Comparison of ENCODE assay signal across 25 cellular contexts in genomic region chr6:129084406-129084805, GRCh38.
DNase-seq lines count a peak whose midpoint lies in the region; ATAC-seq, FAIRE-seq and TF ChIP-seq lines count a peak whose summit lies in the region.
"Had no signal": no experiment of that assay in that cellular context is flagged by ENCODE, and none has a peak within 500 bp of the region (broad histone marks: within the 10 kb centered on the region; RNA-seq: fewer than 3 reads in every experiment).

No MANE protein-coding gene starts in this region.

- H3K9me3 ChIP-seq in IMR-90 (ENCODE audit: control insufficient read depth, insufficient read depth, low read length) (no peaks in the 10 kb centered on the region), astrocyte (ENCODE audit: insufficient read depth, low read depth, low read length) (no peaks in the 10 kb centered on the region)
- H3K9me3 ChIP-seq: BE2C, HAP-1 had no signal

- no peak overlapping the region for H2BK5ac ChIP-seq in IMR-90 (ENCODE audit: low read depth, low read length, poor library complexity, severe bottlenecking)

- H3K27ac ChIP-seq in IMR-90 (ENCODE audit: insufficient read depth, low read length) (no peak overlapping the region), astrocyte (ENCODE audit: low read depth, low read length) (no peak overlapping the region)
- H3K27ac ChIP-seq: 22Rv1; BLaER1 treated with 17β-estradiol and CSF1 and Interleukin-3, amounts not matched to agents 10 nM and 100 nM had no signal

- H3K4me3 Mint-ChIP-seq in astrocyte (ENCODE audit: unreplicated experiment), result no peak overlapping the region
- no peak overlapping the region for H3K4me3 Mint-ChIP-seq in stimulated activated naive B cell treated with anti-CD40 and anti-IgM and Interleukin-4, amounts not matched to agents 10 μg/mL and 1 μg/mL and 100 μg/mL, for 72 hours
- H3K4me3 Mint-ChIP-seq: CD14-positive monocyte; CD4-positive, alpha-beta T cell; CD8-positive, alpha-beta memory T cell had no signal

- no peaks in the 10 kb centered on the region for H3K9me1 ChIP-seq in IMR-90 (ENCODE audit: insufficient read depth, low read length)

- no peak overlapping the region for H3K4ac ChIP-seq in IMR-90 (ENCODE audit: low read depth, low read length)

- no peaks in the 10 kb centered on the region for H3K27me3 Mint-ChIP-seq in astrocyte (ENCODE audit: low read depth, unreplicated experiment)
- H3K27me3 Mint-ChIP-seq in stimulated activated naive B cell treated with anti-CD40 and anti-IgM and Interleukin-4, amounts not matched to agents 10 μg/mL and 1 μg/mL and 100 μg/mL, for 72 hours, result no peaks in the 10 kb centered on the region
- H3K27me3 Mint-ChIP-seq: CD4-positive, alpha-beta T cell; CD8-positive, alpha-beta memory T cell had no signal

- no peaks in the 10 kb centered on the region for H3K79me1 ChIP-seq in IMR-90 (ENCODE audit: low read depth in 1 of 2, low read length in 2 of 2)

- no peak overlapping the region for H3K56ac ChIP-seq in IMR-90 (ENCODE audit: extremely low read depth, insufficient read depth, low read length)

- no TSS peak for BruUV-seq in IMR-90 (replicated peaks; lab: Mats Ljungman, UMichigan)

- no peak for TF ChIP-seq POLR2A in IMR-90 (IDR thresholded peaks at IDR 0.05; ENCODE audit: low read depth, low read length)

- dilution Hi-C loops in IMR-90 (cut with HindIII; ENCODE audit: low sequenced_read_pairs, unreplicated experiment), result no loop called here

- no peaks in the 10 kb centered on the region for H3K79me2 ChIP-seq in astrocyte (ENCODE audit: insufficient read depth, low read length)

- peaks cover 2% of the 10 kb centered on the region for H3K9me3 Mint-ChIP-seq in astrocyte (ENCODE audit: unreplicated experiment)
- H3K9me3 Mint-ChIP-seq in stimulated activated naive B cell treated with anti-CD40 and anti-IgM and Interleukin-4, amounts not matched to agents 10 μg/mL and 1 μg/mL and 100 μg/mL, for 72 hours, result peaks cover 0 to 2% of the 10 kb centered on the region in 2 donors
- H3K9me3 Mint-ChIP-seq: CD4-positive, alpha-beta T cell had no signal

- TF ChIP-seq RAD21 in IMR-90 (IDR thresholded peaks at IDR 0.05; ENCODE audit: low read length), result no peak

- H3K4me1 ChIP-seq in IMR-90 (ENCODE audit: control insufficient read depth, insufficient read depth, low read length) (no peaks in the 10 kb centered on the region), astrocyte (ENCODE audit: insufficient read depth, low read length) (no peaks in the 10 kb centered on the region)
- H3K4me1 ChIP-seq: BE2C; BLaER1 treated with 17β-estradiol and CSF1 and Interleukin-3, amounts not matched to agents 10 nM and 100 nM; HAP-1 had no signal

- POLR2A ChIA-PET in IMR-90 (lab: Charles Lee; ENCODE audit: unreplicated experiment), result no interaction called here

- no peak overlapping the region for H2BK20ac ChIP-seq in IMR-90 (ENCODE audit: low read depth, low read length)

- intact Hi-C loops in Right ventricle myocardium inferior (cut with DNase I) (no loop called here), left cardiac atrium (cut with DNase I) (no loop called here), IMR-90 (cut with micrococcal nuclease) (no loop called here)

- ATAC-seq in Right ventricle myocardium inferior, result peak; percentile 13
- no peak for ATAC-seq in left cardiac atrium
- no peak for ATAC-seq in IMR-90 (ENCODE audit: low read depth)
- ATAC-seq in stimulated activated naive B cell treated with anti-CD40 and anti-IgM and Interleukin-4, amounts not matched to agents 10 μg/mL and 1 μg/mL and 100 μg/mL, for 72 hours (replicated peaks), result no peak

- no peak overlapping the region for H3K18ac ChIP-seq in IMR-90 (ENCODE audit: low read depth, low read length)

- H2AK5ac ChIP-seq in IMR-90 (ENCODE audit: low read depth, low read length), result no peak overlapping the region

- H2BK120ac ChIP-seq in IMR-90 (ENCODE audit: low read depth, low read length), result no peak overlapping the region

- H3K4me3 ChIP-seq in IMR-90 (ENCODE audit: insufficient read depth, low read depth, low read length), result no peak overlapping the region
- H3K4me3 ChIP-seq in astrocyte (ENCODE audit: insufficient read depth, low read depth, low read length), result no peak overlapping the region
- H3K4me3 ChIP-seq: BLaER1 treated with 17β-estradiol and CSF1 and Interleukin-3, amounts not matched to agents 10 nM and 100 nM; HAP-1 had no signal

- no peak overlapping the region for H3K9ac ChIP-seq in IMR-90 (ENCODE audit: low read depth, low read length)
- H3K9ac ChIP-seq in astrocyte (ENCODE audit: low read length), result no peak overlapping the region
- H3K9ac ChIP-seq: BLaER1 treated with 17β-estradiol and CSF1 and Interleukin-3, amounts not matched to agents 10 nM and 100 nM had no signal

- H3K4me2 ChIP-seq in IMR-90 (ENCODE audit: low read depth, low read length) (no peak overlapping the region), astrocyte (ENCODE audit: low read length) (no peak overlapping the region)
- H3K4me2 ChIP-seq: BLaER1 treated with 17β-estradiol and CSF1 and Interleukin-3, amounts not matched to agents 10 nM and 100 nM had no signal

- H2AK9ac ChIP-seq in IMR-90 (replicated peaks; ENCODE audit: low read depth, low read length, poor library complexity), result no peak overlapping the region

- H3K27ac Mint-ChIP-seq in astrocyte (ENCODE audit: unreplicated experiment), result no peak overlapping the region
- H3K27ac Mint-ChIP-seq in stimulated activated naive B cell treated with anti-CD40 and anti-IgM and Interleukin-4, amounts not matched to agents 10 μg/mL and 1 μg/mL and 100 μg/mL, for 72 hours, result no peak overlapping the region
- H3K27ac Mint-ChIP-seq: CD14-positive monocyte; CD4-positive, alpha-beta T cell; CD8-positive, alpha-beta memory T cell had no signal

- no peak for DNase-seq in Right ventricle myocardium inferior (ENCODE audit: missing footprints)
- no peak for DNase-seq in left cardiac atrium
- no peak for DNase-seq in IMR-90
- DNase-seq in astrocyte (ENCODE audit: low read depth), result no peak
- DNase-seq in GM03348 (ENCODE audit: low spot score), result no peak
- DNase-seq in stimulated activated naive B cell treated with anti-CD40 and anti-IgM and Interleukin-4, amounts not matched to agents 10 μg/mL and 1 μg/mL and 100 μg/mL, for 72 hours, result no peak
- DNase-seq: ACHN; AML-193; BE2C; CD4-positive, alpha-beta T cell; CD8-positive, alpha-beta memory T cell; DMS 273 treated with DMSO at 0.1 percent for 48 hours; DMS79; EL; GDM1; GOT3 had no signal

- TF ChIP-seq CTCF in IMR-90 (conservative IDR thresholded peaks at IDR 0.05; ENCODE audit: low read depth, low read length) (no peak), astrocyte (IDR thresholded peaks at IDR 0.05; ENCODE audit: insufficient read depth, low read depth, low read length) (no peak)

- in situ Hi-C loops in IMR-90 (cut with MboI; ENCODE audit: low sequenced_read_pairs), result no loop called here

- H2AFZ ChIP-seq in IMR-90 (replicated peaks; ENCODE audit: low read length, poor library complexity) (no peak overlapping the region), astrocyte (ENCODE audit: low read depth, low read length) (no peak overlapping the region)

- H3K36me3 Mint-ChIP-seq in astrocyte (ENCODE audit: low read depth, unreplicated experiment), result no peaks in the 10 kb centered on the region
- H3K36me3 Mint-ChIP-seq in stimulated activated naive B cell treated with anti-CD40 and anti-IgM and Interleukin-4, amounts not matched to agents 10 μg/mL and 1 μg/mL and 100 μg/mL, for 72 hours, result no peaks in the 10 kb centered on the region
- H3K36me3 Mint-ChIP-seq: CD14-positive monocyte; CD8-positive, alpha-beta memory T cell had no signal

- H4K20me1 ChIP-seq in IMR-90 (ENCODE audit: insufficient read depth, low read length) (no peaks in the 10 kb centered on the region), astrocyte (ENCODE audit: insufficient read depth, low read length) (no peaks in the 10 kb centered on the region)
- H4K20me1 ChIP-seq: BLaER1 treated with 17β-estradiol and CSF1 and Interleukin-3, amounts not matched to agents 10 nM and 100 nM had no signal

- no peaks in the 10 kb centered on the region; the same call in 1 of the 2 replicates for H3K27me3 ChIP-seq in IMR-90 (ENCODE audit: control insufficient read depth, insufficient read depth, low read length)
- H3K27me3 ChIP-seq in astrocyte (ENCODE audit: insufficient read depth, low read length), result no peaks in the 10 kb centered on the region
- H3K27me3 ChIP-seq: BE2C; BLaER1 treated with 17β-estradiol and CSF1 and Interleukin-3, amounts not matched to agents 10 nM and 100 nM had no signal

- no peak overlapping the region for H3K14ac ChIP-seq in IMR-90 (replicated peaks; ENCODE audit: low read depth, low read length)

- FAIRE-seq in astrocyte (lab: Jason Lieb, UNC), result peak; percentile 32
- FAIRE-seq: A204.1, D721Med, GM12891, GM18507, H54 had no signal

- no peak overlapping the region for H3K23ac ChIP-seq in IMR-90 (ENCODE audit: low read depth, low read length)

- H3K36me3 ChIP-seq in IMR-90 (ENCODE audit: control insufficient read depth, insufficient read depth, low read length), result no peaks in the 10 kb centered on the region
- H3K36me3 ChIP-seq in astrocyte (ENCODE audit: insufficient read depth, low read length), result no peaks in the 10 kb centered on the region
- H3K36me3 ChIP-seq: BE2C; BLaER1 treated with 17β-estradiol and CSF1 and Interleukin-3, amounts not matched to agents 10 nM and 100 nM; HAP-1 had no signal

- H4K5ac ChIP-seq in IMR-90 (ENCODE audit: low read depth, low read length), result no peak overlapping the region

- CTCF ChIA-PET in IMR-90 (lab: Yijun Ruan, JAX), result no interaction called here

- no peak overlapping the region for H4K91ac ChIP-seq in IMR-90 (ENCODE audit: insufficient read depth, low read depth, low read length)

- no peaks in the 10 kb centered on the region for H3K4me1 Mint-ChIP-seq in astrocyte (ENCODE audit: low read depth, unreplicated experiment)
- no peaks in the 10 kb centered on the region for H3K4me1 Mint-ChIP-seq in stimulated activated naive B cell treated with anti-CD40 and anti-IgM and Interleukin-4, amounts not matched to agents 10 μg/mL and 1 μg/mL and 100 μg/mL, for 72 hours
- H3K4me1 Mint-ChIP-seq: CD14-positive monocyte; CD8-positive, alpha-beta memory T cell had no signal

- no peak overlapping the region for H2BK15ac ChIP-seq in IMR-90 (ENCODE audit: low read depth, low read length)

- H4K8ac ChIP-seq in IMR-90 (ENCODE audit: low read depth in 2 of 2, low read length in 2 of 2), result no peak overlapping the region

TF ChIP-seq in IMR-90, 13 proteins besides CTCF, POLR2A, EP300 and RAD21:
- TF ChIP-seq MAFK (IDR thresholded peaks at IDR 0.05; ENCODE audit: low read depth, low read length), result peak; percentile 70
- TF ChIP-seq MXI1 (IDR thresholded peaks at IDR 0.05; ENCODE audit: borderline replicate concordance, low read depth, low read length), result no peak
- TF ChIP-seq ELK1 (IDR thresholded peaks at IDR 0.05; ENCODE audit: borderline replicate concordance, low read depth, low read length), result no peak
